26 cellular contexts compared by ENCODE assay signal in genomic region chr7:149280151-149280550, GRCh38.
"Had no signal": no experiment of that assay in that cellular context is flagged by ENCODE, and none has a peak within 500 bp of the region (broad histone marks: within the 10 kb centered on the region; RNA-seq: fewer than 3 reads in every experiment).

No MANE protein-coding gene starts in this region.

- H3K9me3 Mint-ChIP-seq: dendritic cell treated with granulocyte-macrophage colony-stimulating factor and Interleukin-4, amounts not matched to agents 40 ng/mL and 50 ng/mL, for 4 days; effector memory CD8-positive, alpha-beta T cell; immature natural killer cell; memory B cell; mesothelial cell of epicardium; naive B cell had no signal

- H3K27ac Mint-ChIP-seq: dendritic cell treated with granulocyte-macrophage colony-stimulating factor and Interleukin-4, amounts not matched to agents 40 ng/mL and 50 ng/mL, for 4 days; effector memory CD8-positive, alpha-beta T cell; immature natural killer cell; memory B cell; mesothelial cell of epicardium had no signal

- H3K4me3 Mint-ChIP-seq: dendritic cell treated with granulocyte-macrophage colony-stimulating factor and Interleukin-4, amounts not matched to agents 40 ng/mL and 50 ng/mL, for 4 days; effector memory CD8-positive, alpha-beta T cell; immature natural killer cell; memory B cell; mesothelial cell of epicardium; naive B cell had no signal

- H3K27me3 Mint-ChIP-seq: effector memory CD8-positive, alpha-beta T cell; memory B cell; naive B cell had no signal

- DNase-seq: colonic mucosa; cortex of kidney; effector CD8-positive, alpha-beta T cell; effector memory CD8-positive, alpha-beta T cell; erythroblast; esophagus squamous epithelium; foreskin fibroblast; foreskin melanocyte; gastrocnemius medialis; heart left ventricle; hypothalamus; immature natural killer cell; islet precursor cell; kidney; kidney glomerular epithelial cell; left colon; left ventricle myocardium inferior; mammary epithelial cell; mesendoderm; mucosa of descending colon; naive B cell had no signal

- ATAC-seq: effector memory CD8-positive, alpha-beta T cell; esophagus mucosa; gastrocnemius medialis; heart left ventricle; left colon; left lobe of liver; mucosa of descending colon had no signal
